ENCODE assay signal across 13 cellular contexts in genomic region chr3:82082796-82083195, GRCh38.
"Had no signal": no experiment of that assay in that cellular context is flagged by ENCODE, and none has a peak within 500 bp of the region (broad histone marks: within the 10 kb centered on the region; RNA-seq: fewer than 3 reads in every experiment).

No MANE protein-coding gene starts in this region.

- ATAC-seq: esophagus mucosa; heart right ventricle; left ventricle myocardium superior; stimulated activated naive B cell treated with anti-CD40 and anti-IgM and Interleukin-4, amounts not matched to agents 10 μg/mL and 1 μg/mL and 100 μg/mL, for 72 hours had no signal

- H3K4me1 ChIP-seq: transverse colon had no signal

- H3K4me3 ChIP-seq: dorsolateral prefrontal cortex, heart right ventricle, transverse colon had no signal

- H3K9me3 ChIP-seq: heart right ventricle, transverse colon had no signal

- H3K27me3 ChIP-seq: dorsolateral prefrontal cortex, heart right ventricle, transverse colon had no signal

- DNase-seq: activated CD4-positive, alpha-beta T cell treated with anti-CD3 and anti-CD28 coated beads, Interleukin-2, amount 50 U/mL, for 1 hour; activated naive CD4-positive, alpha-beta T cell treated with anti-CD3 and anti-CD28 coated beads, Interleukin-2, amount 50 U/mL, for 16 hours; dorsolateral prefrontal cortex; foreskin melanocyte; heart right ventricle; kidney; left ventricle myocardium superior; retina; small intestine; stimulated activated naive B cell treated with anti-CD40 and anti-IgM and Interleukin-4, amounts not matched to agents 10 μg/mL and 1 μg/mL and 100 μg/mL, for 72 hours; substantia nigra; transverse colon had no signal

- H3K27ac ChIP-seq: dorsolateral prefrontal cortex, heart right ventricle, transverse colon had no signal

- H3K36me3 ChIP-seq: heart right ventricle, transverse colon had no signal
